ENCODE assay signal across 1 cellular context in genomic region chr5:159469496-159470370, GRCh38.
TF ChIP-seq lines count a peak whose summit lies in the region.

No MANE protein-coding gene starts in this region.

TF ChIP-seq in GM12878, 131 proteins besides CTCF, POLR2A, EP300 and RAD21 (continued from another document):
- TF ChIP-seq JUNB (IDR thresholded peaks at IDR 0.05) (no peak), ZNF687 (IDR thresholded peaks at IDR 0.05) (no peak), BRCA1 (IDR thresholded peaks at IDR 0.05; ENCODE audit: low read depth, low read length) (no peak), CHD1 (IDR thresholded peaks at IDR 0.05; ENCODE audit: low read depth, low read length) (no peak)
